9 cellular contexts compared by ENCODE assay signal in the genomic region with DNA sequence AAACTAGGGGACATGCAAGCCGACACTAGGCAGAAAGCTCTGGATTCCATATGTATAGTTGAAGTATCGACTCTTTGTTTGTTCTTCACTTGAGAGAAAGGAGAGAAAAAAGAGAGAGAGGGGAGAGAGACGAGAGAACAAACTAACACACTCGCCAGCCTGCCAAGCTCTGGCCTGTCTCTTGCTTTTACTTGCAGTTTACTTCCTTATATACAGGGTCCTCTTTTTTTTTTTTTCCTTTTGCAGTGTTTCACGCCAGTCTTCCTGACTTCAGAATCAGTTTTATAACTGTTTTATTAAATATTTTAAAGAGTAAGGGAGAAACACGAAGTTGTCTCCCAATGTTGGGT. TPM values are rescaled to one million over a fixed set of nuclear protein-coding genes. Genes with fewer than 3 reads are reported as not detected.
DNase-seq lines count a peak whose midpoint lies in the region; ATAC-seq, FAIRE-seq and TF ChIP-seq lines count a peak whose summit lies in the region.
"Had no signal": no experiment of that assay in that cellular context is flagged by ENCODE, and none has a peak within 500 bp of the region (broad histone marks: within the 10 kb centered on the region; RNA-seq: fewer than 3 reads in every experiment).

No MANE protein-coding gene starts in this region.

- peak in 1 of 2 donors; percentile 1 for TF ChIP-seq EP300 in tibial nerve (IDR thresholded peaks at IDR 0.05)

- H3K36me3 ChIP-seq in breast epithelium, result no peaks in the 10 kb centered on the region
- H3K36me3 ChIP-seq in liver (ENCODE audit: control insufficient read depth in 4 of 4, insufficient read depth in 3 of 4, low read depth in 1 of 4, low read length in 3 of 4), result no peaks in the 10 kb centered on the region
- H3K36me3 ChIP-seq in tibial nerve, result no peaks in the 10 kb centered on the region

- TF ChIP-seq CTCF in breast epithelium (IDR thresholded peaks at IDR 0.05) (no peak), liver (IDR thresholded peaks at IDR 0.05; ENCODE audit: low read depth, low read length, missing input control) (no peak), tibial nerve (IDR thresholded peaks at IDR 0.05) (no peak)

- no peak for FAIRE-seq in RCC 7860 (lab: Jason Lieb, UNC)

- peak overlapping the region; percentile 7 to 94 for H3K9ac ChIP-seq in liver (ENCODE audit: low read depth in 1 of 2, low read length in 2 of 2)

- DNase-seq in NCI-H1092 treated with DMSO at 0.1 percent for 48 hours (lab: John Stamatoyannopoulos, UW) (peak; percentile 72), NCI-H1092 (lab: John Stamatoyannopoulos, UW) (no peak), breast epithelium (ENCODE audit: low spot score in 2 of 2) (no peak), tibial nerve (ENCODE audit: low spot score in 2 of 2) (no peak), C1 segment of cervical spinal cord (lab: John Stamatoyannopoulos, UW) (no peak), RCC 7860 (ENCODE audit: low spot score) (no peak)
- DNase-seq: activated CD8-positive, alpha-beta T cell treated with anti-CD3 and anti-CD28 coated beads, Interleukin-2, amount 10 ng/mL, durations not matched to agents 7 days and 5 days had no signal

- H3K4me1 ChIP-seq in breast epithelium, result peaks cover 0 to 26% of the 10 kb centered on the region in 2 donors
- peaks cover 17 to 45% (median 26%) of the 10 kb centered on the region in 4 donors for H3K4me1 ChIP-seq in liver (ENCODE audit: control insufficient read depth in 4 of 4, insufficient read depth in 4 of 4, low read length in 3 of 4)
- H3K4me1 ChIP-seq in tibial nerve, result peaks cover 0 to 97% (median 52%) of the 10 kb centered on the region in 4 donors

- H3K27me3 ChIP-seq in breast epithelium, result no peaks in the 10 kb centered on the region
- no peaks in the 10 kb centered on the region for H3K27me3 ChIP-seq in liver (ENCODE audit: control insufficient read depth in 4 of 4, insufficient read depth in 4 of 4, low read length in 3 of 4)
- no peaks in the 10 kb centered on the region for H3K27me3 ChIP-seq in tibial nerve

- no peak for TF ChIP-seq RAD21 in liver (IDR thresholded peaks at IDR 0.05)

- TF ChIP-seq POLR2A in breast epithelium (IDR thresholded peaks at IDR 0.05) (no peak), tibial nerve (IDR thresholded peaks at IDR 0.05) (no peak)

- no peaks in the 10 kb centered on the region for H3K9me3 ChIP-seq in breast epithelium
- H3K9me3 ChIP-seq in liver (ENCODE audit: control insufficient read depth in 4 of 4, low read length in 3 of 4), result no peaks in the 10 kb centered on the region
- H3K9me3 ChIP-seq in tibial nerve, result no peaks in the 10 kb centered on the region

- H3K4me3 ChIP-seq in breast epithelium (peak overlapping the region; percentile 8 to 54 (median 30)), liver (ENCODE audit: low read depth in 1 of 3, low read length in 3 of 3) (no peak overlapping the region), tibial nerve (peak overlapping the region; percentile 11 to 35 (median 18))

- intact Hi-C loops in breast epithelium (cut with DNase I; ENCODE audit: low total_unique reads), result no loop called here

- ATAC-seq in HG02610 (IDR thresholded peaks at IDR 0.05; ENCODE audit: unreplicated experiment), result no peak
- ATAC-seq: activated CD8-positive, alpha-beta T cell treated with anti-CD3 and anti-CD28 coated beads, Interleukin-2, amount 10 ng/mL, durations not matched to agents 7 days and 5 days had no signal

- peak overlapping the region; percentile 95 to 96 for H3K27ac ChIP-seq in breast epithelium
- H3K27ac ChIP-seq in liver (ENCODE audit: low read depth in 1 of 2, low read length in 2 of 2), result peak overlapping the region; percentile 97 to 100
- H3K27ac ChIP-seq in tibial nerve, result peak overlapping the region; percentile 68 to 89 (median 84)

- 17% methylated on average over 6 of the region's 6 CpGs for WGBS in liver
- WGBS in tibial nerve, 2 donors, result 10 to 13% methylated on average over 6 of the region's 6 CpGs

TF ChIP-seq in liver, 16 proteins besides CTCF, POLR2A, EP300 and RAD21:
- TF ChIP-seq FOXA2 (IDR thresholded peaks at IDR 0.05) (no peak), HNF4G (IDR thresholded peaks at IDR 0.05) (no peak), YY1 (IDR thresholded peaks at IDR 0.05) (peak; percentile 27), SP1 (IDR thresholded peaks at IDR 0.05) (no peak), JUND (IDR thresholded peaks at IDR 0.05) (no peak), FOXA1 (IDR thresholded peaks at IDR 0.05) (no peak), TAF1 (conservative IDR thresholded peaks at IDR 0.05) (peak; percentile 59), EGR1 (IDR thresholded peaks at IDR 0.05; ENCODE audit: low read depth in 2 of 2) (no peak), GABPA (IDR thresholded peaks at IDR 0.05 in 1 of 2, conservative IDR thresholded peaks at IDR 0.05 in 1 of 2) (no peak), NR2F2 (IDR thresholded peaks at IDR 0.05) (no peak), RXRA (IDR thresholded peaks at IDR 0.05) (no peak), HNF4A (conservative IDR thresholded peaks at IDR 0.05) (peak in 1 of 2 donors; percentile 7)
- TF ChIP-seq, protein P1, sequence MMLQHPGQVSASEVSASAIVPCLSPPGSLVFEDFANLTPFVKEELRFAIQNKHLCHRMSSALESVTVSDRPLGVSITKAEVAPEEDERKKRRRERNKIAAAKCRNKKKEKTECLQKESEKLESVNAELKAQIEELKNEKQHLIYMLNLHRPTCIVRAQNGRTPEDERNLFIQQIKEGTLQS (IDR thresholded peaks at IDR 0.05), result no peak
- TF ChIP-seq, protein P2, sequence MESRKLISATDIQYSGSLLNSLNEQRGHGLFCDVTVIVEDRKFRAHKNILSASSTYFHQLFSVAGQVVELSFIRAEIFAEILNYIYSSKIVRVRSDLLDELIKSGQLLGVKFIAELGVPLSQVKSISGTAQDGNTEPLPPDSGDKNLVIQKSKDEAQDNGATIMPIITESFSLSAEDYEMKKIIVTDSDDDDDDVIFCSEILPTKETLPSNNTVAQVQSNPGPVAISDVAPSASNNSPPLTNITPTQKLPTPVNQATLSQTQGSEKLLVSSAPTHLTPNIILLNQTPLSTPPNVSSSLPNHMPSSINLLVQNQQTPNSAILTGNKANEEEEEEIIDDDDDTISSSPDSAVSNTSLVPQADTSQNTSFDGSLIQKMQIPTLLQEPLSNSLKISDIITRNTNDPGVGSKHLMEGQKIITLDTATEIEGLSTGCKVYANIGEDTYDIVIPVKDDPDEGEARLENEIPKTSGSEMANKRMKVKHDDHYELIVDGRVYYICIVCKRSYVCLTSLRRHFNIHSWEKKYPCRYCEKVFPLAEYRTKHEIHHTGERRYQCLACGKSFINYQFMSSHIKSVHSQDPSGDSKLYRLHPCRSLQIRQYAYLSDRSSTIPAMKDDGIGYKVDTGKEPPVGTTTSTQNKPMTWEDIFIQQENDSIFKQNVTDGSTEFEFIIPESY (IDR thresholded peaks at IDR 0.05), result no peak
- TF ChIP-seq, protein P3, sequence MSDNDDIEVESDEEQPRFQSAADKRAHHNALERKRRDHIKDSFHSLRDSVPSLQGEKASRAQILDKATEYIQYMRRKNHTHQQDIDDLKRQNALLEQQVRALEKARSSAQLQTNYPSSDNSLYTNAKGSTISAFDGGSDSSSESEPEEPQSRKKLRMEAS (IDR thresholded peaks at IDR 0.05), result no peak
- TF ChIP-seq, protein P4, sequence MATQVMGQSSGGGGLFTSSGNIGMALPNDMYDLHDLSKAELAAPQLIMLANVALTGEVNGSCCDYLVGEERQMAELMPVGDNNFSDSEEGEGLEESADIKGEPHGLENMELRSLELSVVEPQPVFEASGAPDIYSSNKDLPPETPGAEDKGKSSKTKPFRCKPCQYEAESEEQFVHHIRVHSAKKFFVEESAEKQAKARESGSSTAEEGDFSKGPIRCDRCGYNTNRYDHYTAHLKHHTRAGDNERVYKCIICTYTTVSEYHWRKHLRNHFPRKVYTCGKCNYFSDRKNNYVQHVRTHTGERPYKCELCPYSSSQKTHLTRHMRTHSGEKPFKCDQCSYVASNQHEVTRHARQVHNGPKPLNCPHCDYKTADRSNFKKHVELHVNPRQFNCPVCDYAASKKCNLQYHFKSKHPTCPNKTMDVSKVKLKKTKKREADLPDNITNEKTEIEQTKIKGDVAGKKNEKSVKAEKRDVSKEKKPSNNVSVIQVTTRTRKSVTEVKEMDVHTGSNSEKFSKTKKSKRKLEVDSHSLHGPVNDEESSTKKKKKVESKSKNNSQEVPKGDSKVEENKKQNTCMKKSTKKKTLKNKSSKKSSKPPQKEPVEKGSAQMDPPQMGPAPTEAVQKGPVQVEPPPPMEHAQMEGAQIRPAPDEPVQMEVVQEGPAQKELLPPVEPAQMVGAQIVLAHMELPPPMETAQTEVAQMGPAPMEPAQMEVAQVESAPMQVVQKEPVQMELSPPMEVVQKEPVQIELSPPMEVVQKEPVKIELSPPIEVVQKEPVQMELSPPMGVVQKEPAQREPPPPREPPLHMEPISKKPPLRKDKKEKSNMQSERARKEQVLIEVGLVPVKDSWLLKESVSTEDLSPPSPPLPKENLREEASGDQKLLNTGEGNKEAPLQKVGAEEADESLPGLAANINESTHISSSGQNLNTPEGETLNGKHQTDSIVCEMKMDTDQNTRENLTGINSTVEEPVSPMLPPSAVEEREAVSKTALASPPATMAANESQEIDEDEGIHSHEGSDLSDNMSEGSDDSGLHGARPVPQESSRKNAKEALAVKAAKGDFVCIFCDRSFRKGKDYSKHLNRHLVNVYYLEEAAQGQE (IDR thresholded peaks at IDR 0.05), result peak; percentile 19

RNA-seq across cellular contexts. Expression of a gene that starts 19.9 kb away (rescaled TPM):
- 100 to 1,000 TPM in 1 of 3 donors, 10 to 100 TPM in 2; 67.8 to 110 (median 80.1) TPM for total RNA-seq in breast epithelium
- total RNA-seq in liver, result 10 to 100 TPM in 1 of 2 donors, 1 to 10 TPM in 1; 9.1 to 38.4 TPM
- polyA plus RNA-seq in liver, result 10 to 100 TPM; 10.7 TPM
- total RNA-seq in tibial nerve, result 100 to 1,000 TPM; 127 to 165 (median 140) TPM

Comparison
In these comparisons a context has a peak if more than half of its experiments do, and no peak if none do; other contexts are left out.
1. H3K4me3 ChIP-seq: peak in breast epithelium (3 of 3) and tibial nerve (4 of 4); none in liver (0 of 3).
2. Peak in every context shown above with its lines, with median percentiles within 50 percentile points of each other: H3K27ac ChIP-seq.